Comparison of ENCODE assay signal across 1 cellular context in genomic region chr7:75712517-75713361, GRCh38.
A peak's percentile ranks its signal among the peaks of the same experiment; 100 is the strongest.
TF ChIP-seq lines count a peak whose summit lies in the region.

No MANE protein-coding gene starts in this region.

TF ChIP-seq in K562, 482 proteins besides CTCF, POLR2A, EP300 and RAD21 (continued from another document and continues in another):
- no peak for TF ChIP-seq ZNF395 (CRISPR knock-in tag; IDR thresholded peaks at IDR 0.05)
- no peak for TF ChIP-seq ZNF232 (CRISPR knock-in tag; IDR thresholded peaks at IDR 0.05)
- no peak for TF ChIP-seq XRCC4 (IDR thresholded peaks at IDR 0.05; ENCODE audit: extremely low read depth, insufficient read depth, insufficient read length)
- no peak for TF ChIP-seq CLOCK (CRISPR knock-in tag; IDR thresholded peaks at IDR 0.05; ENCODE audit: borderline replicate concordance)
- TF ChIP-seq THRAP3 (IDR thresholded peaks at IDR 0.05; ENCODE audit: borderline replicate concordance): 0 out of 2 replicates have a peak, but pooled peaks have one; percentile 25
- TF ChIP-seq SETDB1 (IDR thresholded peaks at IDR 0.05; ENCODE audit: low read length): no peak
- TF ChIP-seq RUNX1 (IDR thresholded peaks at IDR 0.05; ENCODE audit: low read depth): no peak
- TF ChIP-seq SP2 (IDR thresholded peaks at IDR 0.05; ENCODE audit: extremely low read depth, low read depth, low read length, poor library complexity, severe bottlenecking): no peak
- no peak for TF ChIP-seq U2AF1 (optimal IDR thresholded peaks at IDR 0.05; ENCODE audit: low read depth, low read length)
- TF ChIP-seq ZNF277 (CRISPR knock-in tag; IDR thresholded peaks at IDR 0.05; ENCODE audit: borderline replicate concordance): no peak
- no peak for TF ChIP-seq NFYB (IDR thresholded peaks at IDR 0.05; ENCODE audit: extremely low read depth, insufficient read length)
- TF ChIP-seq FOXJ3 (CRISPR knock-in tag; IDR thresholded peaks at IDR 0.05): no peak
- 0 out of 2 replicates have a peak, but pooled peaks have one; percentile 76 for TF ChIP-seq MCM5 (IDR thresholded peaks at IDR 0.05; ENCODE audit: low read depth)
- TF ChIP-seq UBTF (IDR thresholded peaks at IDR 0.05; ENCODE audit: borderline replicate concordance in 1 of 2, low read depth in 2 of 2, low read length in 2 of 2): no peak
- no peak for TF ChIP-seq BMI1 (IDR thresholded peaks at IDR 0.05; ENCODE audit: low read length)
- no peak for TF ChIP-seq HDAC1 (IDR thresholded peaks at IDR 0.05)
- no peak for TF ChIP-seq E2F1 (CRISPR knock-in tag; IDR thresholded peaks at IDR 0.05)
- TF ChIP-seq NKRF (IDR thresholded peaks at IDR 0.05; ENCODE audit: borderline replicate concordance): 0 out of 2 replicates have a peak, but pooled peaks have one; percentile 34
- TF ChIP-seq HDAC2 (IDR thresholded peaks at IDR 0.05): no peak
- TF ChIP-seq PHB (CRISPR knock-in tag; IDR thresholded peaks at IDR 0.05): no peak
- no peak for TF ChIP-seq MEIS2 (IDR thresholded peaks at IDR 0.05; ENCODE audit: partially characterized antibody)
- TF ChIP-seq ZNF133 (CRISPR knock-in tag; IDR thresholded peaks at IDR 0.05): no peak
- TF ChIP-seq MLLT1 (IDR thresholded peaks at IDR 0.05): peak in 1 of 2 experiments; percentile 26; a peak in 1 of 4 replicates
- TF ChIP-seq TARDBP (IDR thresholded peaks at IDR 0.05): no peak
- no peak for TF ChIP-seq KAT7 (CRISPR knock-in tag; IDR thresholded peaks at IDR 0.05; ENCODE audit: borderline replicate concordance)
- TF ChIP-seq OTX1 (CRISPR knock-in tag; IDR thresholded peaks at IDR 0.05): no peak
- no peak for TF ChIP-seq NR2C1 (IDR thresholded peaks at IDR 0.05)
- TF ChIP-seq NR2C1 (tag; IDR thresholded peaks at IDR 0.05): no peak
- no peak for TF ChIP-seq HEY1 (CRISPR knock-in tag; IDR thresholded peaks at IDR 0.05; ENCODE audit: borderline replicate concordance)
- TF ChIP-seq HLTF (IDR thresholded peaks at IDR 0.05): 0 out of 2 replicates have a peak, but pooled peaks have one; percentile 41
- no peak for TF ChIP-seq ZC3H11A (IDR thresholded peaks at IDR 0.05; ENCODE audit: low read depth, low read length)
- no peak for TF ChIP-seq ZNF239 (CRISPR knock-in tag; IDR thresholded peaks at IDR 0.05)
- no peak for TF ChIP-seq FIP1L1 (IDR thresholded peaks at IDR 0.05; ENCODE audit: low read depth, low read length, poor library complexity, severe bottlenecking)
- no peak for TF ChIP-seq ARID1B (IDR thresholded peaks at IDR 0.05)
- no peak for TF ChIP-seq ZNF217 (CRISPR knock-in tag; IDR thresholded peaks at IDR 0.05)
- TF ChIP-seq ZNF830 (CRISPR knock-in tag; IDR thresholded peaks at IDR 0.05): no peak
- TF ChIP-seq ZBTB11 (CRISPR knock-in tag; IDR thresholded peaks at IDR 0.05): no peak
- no peak for TF ChIP-seq ZNF586 (CRISPR knock-in tag; conservative IDR thresholded peaks at IDR 0.05)
- no peak for TF ChIP-seq NELFE (IDR thresholded peaks at IDR 0.05; ENCODE audit: insufficient read depth, insufficient read length)
- no peak for TF ChIP-seq LEF1 (IDR thresholded peaks at IDR 0.05)
- no peak for TF ChIP-seq TSHZ1 (CRISPR knock-in tag; IDR thresholded peaks at IDR 0.05)
- no peak for TF ChIP-seq ZFX (CRISPR knock-in tag; IDR thresholded peaks at IDR 0.05)
- no peak for TF ChIP-seq ZNF274 (IDR thresholded peaks at IDR 0.05; ENCODE audit: borderline replicate concordance, low read depth, low read length)
- TF ChIP-seq ZNF707 (CRISPR knock-in tag; conservative IDR thresholded peaks at IDR 0.05): no peak
- no peak for TF ChIP-seq FOS (IDR thresholded peaks at IDR 0.05; ENCODE audit: extremely low read depth, insufficient read length)
